21 cellular contexts compared by ENCODE assay signal in the genomic region with DNA sequence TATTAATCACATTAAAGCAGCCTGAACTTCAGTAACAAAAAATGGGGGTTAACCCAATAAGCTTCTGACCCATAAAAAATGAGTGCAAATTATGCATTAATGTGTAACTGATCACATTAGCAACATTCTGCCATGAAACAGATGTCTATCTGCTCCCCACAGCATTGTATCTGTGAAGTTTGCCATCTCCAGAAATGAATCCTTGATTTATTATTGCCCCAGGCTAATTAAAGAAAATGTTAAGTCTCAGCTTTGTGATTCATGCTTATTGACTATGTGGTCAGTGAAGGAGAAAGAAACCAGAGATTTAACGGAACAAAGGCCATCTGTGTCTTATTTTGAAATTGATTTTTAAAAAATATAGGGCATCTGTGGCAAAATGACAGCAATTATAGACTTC.
DNase-seq lines count a peak whose midpoint lies in the region; ATAC-seq and TF ChIP-seq lines count a peak whose summit lies in the region.
"Had no signal": no experiment of that assay in that cellular context is flagged by ENCODE, and none has a peak within 500 bp of the region (broad histone marks: within the 10 kb centered on the region; RNA-seq: fewer than 3 reads in every experiment).

No MANE protein-coding gene starts in this region.

- no peaks in the 10 kb centered on the region for H3K36me3 ChIP-seq in RWPE2 (ENCODE audit: low read depth)
- H3K36me3 ChIP-seq: BLaER1, HAP-1, MG63 had no signal

- H3K4me1 ChIP-seq in RWPE2 (ENCODE audit: insufficient read depth, poor library complexity, severe bottlenecking), result no peaks in the 10 kb centered on the region
- H3K4me1 ChIP-seq: BLaER1, Caco-2, HAP-1 had no signal

- H3K27ac ChIP-seq in RWPE2 (ENCODE audit: poor library complexity, severe bottlenecking), result no peak overlapping the region
- H3K27ac ChIP-seq: BLaER1 had no signal

- TF ChIP-seq CTCF in RWPE2 (IDR thresholded peaks at IDR 0.05; ENCODE audit: poor library complexity, severe bottlenecking) (no peak), epithelial cell of esophagus (IDR thresholded peaks at IDR 0.05; ENCODE audit: insufficient read depth, low read depth, low read length, missing control alignments) (no peak)

- ATAC-seq in RWPE2 (ENCODE audit: low read depth) (peak; percentile 57; the same call in 2 of the 3 replicates), GM18517 (IDR thresholded peaks at IDR 0.05; ENCODE audit: unreplicated experiment) (no peak), HG02588 (IDR thresholded peaks at IDR 0.05; ENCODE audit: unreplicated experiment) (no peak)
- ATAC-seq: GM23338 had no signal

- DNase-seq in NCI-H446 treated with DMSO at 0.1 percent for 48 hours (lab: John Stamatoyannopoulos, UW) (peak; percentile 34), RWPE2 (ENCODE audit: low spot score) (no peak), epithelial cell of esophagus (ENCODE audit: low read depth) (peak; percentile 5), renal cortical epithelial cell (ENCODE audit: low read depth) (peak; percentile 54), DMS153 (lab: John Stamatoyannopoulos, UW) (no peak), NOMO-1 treated with DMSO at 0.1 percent for 48 hours (lab: John Stamatoyannopoulos, UW; ENCODE audit: unreplicated experiment) (no peak)
- DNase-seq: ACHN; Caco-2; CD4-positive, alpha-beta T cell; Kasumi-1; MG63; NCI-H187; NCI-H510A; NCI-H82; OCI-M1; SHP77 treated with DMSO at 0.1 percent for 48 hours had no signal

- H3K27me3 ChIP-seq in RWPE2 (ENCODE audit: insufficient read depth, poor library complexity, severe bottlenecking), result no peaks in the 10 kb centered on the region
- H3K27me3 ChIP-seq: BLaER1, MG63 had no signal

- no peak overlapping the region for H3K4me3 ChIP-seq in RWPE2 (ENCODE audit: severe bottlenecking)
- H3K4me3 ChIP-seq in epithelial cell of esophagus (ENCODE audit: low read length), result no peak overlapping the region
- H3K4me3 ChIP-seq: BLaER1, GM23338, HAP-1, MG63 had no signal

- no peaks in the 10 kb centered on the region for H3K9me3 ChIP-seq in RWPE2 (ENCODE audit: severe bottlenecking)
- H3K9me3 ChIP-seq: Caco-2, HAP-1, MG63 had no signal

Comparison
In these comparisons a context has a peak if more than half of its experiments do, and no peak if none do; other contexts are left out.
1. DNase-seq: peak in NCI-H446 treated with DMSO at 0.1 percent for 48 hours (single experiment), epithelial cell of esophagus (single experiment) and renal cortical epithelial cell (single experiment); none in RWPE2 (single experiment), DMS153 (single experiment) and NOMO-1 treated with DMSO at 0.1 percent for 48 hours (single experiment).